In genomic region chr1:220826729-220827128, GRCh38 we compare ENCODE assay signal across 21 cellular contexts. TPM values are rescaled to one million over a fixed set of nuclear protein-coding genes. Genes with fewer than 3 reads are reported as not detected.
DNase-seq lines count a peak whose midpoint lies in the region; FAIRE-seq and TF ChIP-seq lines count a peak whose summit lies in the region.
"Had no signal": no experiment of that assay in that cellular context is flagged by ENCODE, and none has a peak within 500 bp of the region (broad histone marks: within the 10 kb centered on the region; RNA-seq: fewer than 3 reads in every experiment).

No MANE protein-coding gene starts in this region.

- TF ChIP-seq POLR2A in esophagus muscularis mucosa (IDR thresholded peaks at IDR 0.05; ENCODE audit: low read depth): no peak
- no peak for TF ChIP-seq POLR2A in breast epithelium (IDR thresholded peaks at IDR 0.05)

- CTCF ChIA-PET in AG04450 (lab: Charles Lee): no interaction called here
- CTCF ChIA-PET in HEK293 (lab: Yijun Ruan, JAX): no interaction called here

- peak overlapping the region; percentile 4 for H3K27ac Mint-ChIP-seq in type B pancreatic cell
- H3K27ac Mint-ChIP-seq: CD4-positive, CD25-positive, alpha-beta regulatory T cell; CD8-positive, alpha-beta T cell had no signal

- WGBS in esophagus muscularis mucosa: 95% methylated on average over 5 of the region's 5 CpGs
- WGBS in small intestine, 3 donors: 86 to 95% (median 94%) methylated on average over 5 of the region's 5 CpGs

- H3K36me3 ChIP-seq in HEK293 (ENCODE audit: control insufficient read depth in 2 of 2, insufficient read depth in 1 of 2, low read length in 2 of 2) (no peaks in the 10 kb centered on the region), esophagus muscularis mucosa (no peaks in the 10 kb centered on the region), breast epithelium (no peaks in the 10 kb centered on the region), small intestine (ENCODE audit: control insufficient read depth in 2 of 2, insufficient read depth in 2 of 2, low read length in 2 of 2) (no peaks in the 10 kb centered on the region)
- H3K36me3 ChIP-seq: HAP-1 had no signal

- H3K4me3 ChIP-seq in AG04450 (ENCODE audit: low read depth, low read length) (no peak overlapping the region), HEK293 (ENCODE audit: low read depth, low read length) (no peak overlapping the region), esophagus muscularis mucosa (no peak overlapping the region), breast epithelium (no peak overlapping the region), small intestine (ENCODE audit: low read depth in 1 of 2, low read length in 2 of 2) (no peak overlapping the region)
- H3K4me3 ChIP-seq: A549, HAP-1 had no signal

- H3K9me3 ChIP-seq in AG04450 (ENCODE audit: control insufficient read depth, insufficient read depth, low read length) (no peaks in the 10 kb centered on the region), HEK293 (ENCODE audit: control insufficient read depth, insufficient read depth, low read depth, low read length) (no peaks in the 10 kb centered on the region), esophagus muscularis mucosa (no peaks in the 10 kb centered on the region), breast epithelium (peaks cover 0 to 5% of the 10 kb centered on the region in 2 donors), small intestine (ENCODE audit: control insufficient read depth, low read depth) (no peaks in the 10 kb centered on the region)
- H3K9me3 ChIP-seq: A549, Caco-2, HAP-1 had no signal

- H3K27me3 ChIP-seq in AG04450 (ENCODE audit: control insufficient read depth, insufficient read depth, low read length): no peaks in the 10 kb centered on the region
- no peaks in the 10 kb centered on the region for H3K27me3 ChIP-seq in esophagus muscularis mucosa
- H3K27me3 ChIP-seq in breast epithelium: no peaks in the 10 kb centered on the region
- no peaks in the 10 kb centered on the region for H3K27me3 ChIP-seq in small intestine (ENCODE audit: control insufficient read depth in 2 of 2, insufficient read depth in 2 of 2, low read length in 2 of 2)

- no peak for TF ChIP-seq EP300 in esophagus muscularis mucosa (IDR thresholded peaks at IDR 0.05)

- DNase-seq in AG04450 (ENCODE audit: low read depth, low spot score) (no peak), esophagus muscularis mucosa (ENCODE audit: extremely low spot score) (peak; percentile 75), type B pancreatic cell (ENCODE audit: extremely low spot score, unreplicated experiment) (no peak), NCI-H774 (lab: John Stamatoyannopoulos, UW) (no peak), breast epithelium (ENCODE audit: low spot score in 2 of 2) (no peak), small intestine (no peak)
- DNase-seq: 8988T; ACHN; Caco-2; CD4-positive, CD25-positive, alpha-beta regulatory T cell; CD8-positive, alpha-beta T cell; DMS153; DND-41; GOT3 had no signal

- H3K27ac ChIP-seq in AG04450 (ENCODE audit: low read depth, low read length) (peak overlapping the region; percentile 4), HEK293 (ENCODE audit: extremely low read depth, low read depth, low read length) (no peak overlapping the region), esophagus muscularis mucosa (replicated peaks in 1 of 4) (no peak overlapping the region), breast epithelium (no peak overlapping the region), small intestine (ENCODE audit: low read depth in 1 of 2, low read length in 1 of 2) (no peak overlapping the region)
- H3K27ac ChIP-seq: A549, C4-2B had no signal

- peaks cover 7% of the 10 kb centered on the region for H3K4me1 Mint-ChIP-seq in type B pancreatic cell (ENCODE audit: unreplicated experiment)
- H3K4me1 Mint-ChIP-seq: CD4-positive, CD25-positive, alpha-beta regulatory T cell had no signal

- no peaks in the 10 kb centered on the region for H3K36me3 Mint-ChIP-seq in type B pancreatic cell
- H3K36me3 Mint-ChIP-seq: CD4-positive, CD25-positive, alpha-beta regulatory T cell; CD8-positive, alpha-beta T cell had no signal

- POLR2A ChIA-PET in AG04450 (lab: Yijun Ruan, JAX) (no interaction called here), HEK293 (lab: Yijun Ruan, JAX) (no interaction called here)

- H3K9me3 Mint-ChIP-seq in type B pancreatic cell: no peaks in the 10 kb centered on the region
- H3K9me3 Mint-ChIP-seq: CD4-positive, CD25-positive, alpha-beta regulatory T cell; CD8-positive, alpha-beta T cell had no signal

- H3K4me1 ChIP-seq in HEK293 (ENCODE audit: control insufficient read depth, insufficient read depth, low read length): peaks cover 7% of the 10 kb centered on the region; the same call in 1 of the 2 replicates
- H3K4me1 ChIP-seq in esophagus muscularis mucosa: peaks cover 16 to 69% (median 44%) of the 10 kb centered on the region in 4 donors
- no peaks in the 10 kb centered on the region for H3K4me1 ChIP-seq in breast epithelium
- peaks cover 0 to 4% of the 10 kb centered on the region in 2 donors for H3K4me1 ChIP-seq in small intestine (ENCODE audit: control insufficient read depth in 2 of 2, insufficient read depth in 1 of 2, low read depth in 1 of 2, low read length in 1 of 2)
- H3K4me1 ChIP-seq: Caco-2, HAP-1 had no signal

- FAIRE-seq in small intestine (lab: Jason Lieb, UNC): no peak
- FAIRE-seq: A549, G401.6, GM12892, H54 had no signal

- no peak for TF ChIP-seq CTCF in AG04450 (IDR thresholded peaks at IDR 0.05; ENCODE audit: low read depth, low read length)
- no peak for TF ChIP-seq CTCF in HEK293 (tag by site-specific recombination; IDR thresholded peaks at IDR 0.05)
- TF ChIP-seq CTCF in esophagus muscularis mucosa (IDR thresholded peaks at IDR 0.05): no peak
- TF ChIP-seq CTCF in type B pancreatic cell (conservative IDR thresholded peaks at IDR 0.05): no peak
- TF ChIP-seq CTCF in breast epithelium (IDR thresholded peaks at IDR 0.05): no peak

- no peak overlapping the region for H3K4me3 Mint-ChIP-seq in type B pancreatic cell
- H3K4me3 Mint-ChIP-seq: CD4-positive, CD25-positive, alpha-beta regulatory T cell; CD8-positive, alpha-beta T cell had no signal

- intact Hi-C loops in esophagus muscularis mucosa (cut with DNase I): no loop called here
- intact Hi-C loops in breast epithelium (cut with DNase I; ENCODE audit: low total_unique reads): no loop called here

- H3K27me3 Mint-ChIP-seq in type B pancreatic cell: peaks cover 21% of the 10 kb centered on the region
- H3K27me3 Mint-ChIP-seq: CD4-positive, CD25-positive, alpha-beta regulatory T cell had no signal

TF ChIP-seq in HEK293, 187 proteins besides CTCF, POLR2A, EP300 and RAD21:
- TF ChIP-seq INSM2 (tag by site-specific recombination; IDR thresholded peaks at IDR 0.05) (no peak), ZBTB11 (tag by site-specific recombination; conservative IDR thresholded peaks at IDR 0.05; ENCODE audit: low read depth) (peak; percentile 57)
TF ChIP-seq in HEK293: peak in this region for 1.

RNA-seq across cellular contexts. Expression of gene MTARC1, which starts 40.0 kb away (rescaled TPM):
- polyA plus RNA-seq in AG04450 (2011; rRNA removed): 2.1 and 2.6 TPM in 2 replicates
- polyA minus RNA-seq in AG04450 (2011; rRNA and poly(A)+ RNA removed): 1.1 and 2.0 TPM in 2 replicates
- 1 to 10 TPM; 4.2 to 6.6 (median 5.1) TPM for total RNA-seq in esophagus muscularis mucosa
- 11.3 and 18.0 TPM in 2 replicates for total RNA-seq in type B pancreatic cell (ENCODE audit: low replicate concordance)
- total RNA-seq in breast epithelium: 100 to 1,000 TPM in 1 of 3 donors, 10 to 100 TPM in 2; 32.1 to 133 (median 47.9) TPM
- polyA plus RNA-seq in small intestine: 10 to 100 TPM in 1 of 3 donors, 1 to 10 TPM in 2; 5.4 to 20.2 (median 8.7) TPM
- total RNA-seq: CD4-positive, CD25-positive, alpha-beta regulatory T cell; CD8-positive, alpha-beta T cell had no signal
- polyA plus RNA-seq: CD4-positive, CD25-positive, alpha-beta regulatory T cell had no signal

RNA-seq across cellular contexts. Expression of gene HLX, which starts 52.5 kb away (rescaled TPM):
- polyA plus RNA-seq in AG04450 (2011; rRNA removed) (3.7 TPM in 2 replicates), small intestine (1 to 10 TPM in 2 of 3 donors, under 1 TPM in 1; 0.45 to 6.8 (median 1.9) TPM)
- 2.6 and 7.2 TPM in 2 replicates for polyA minus RNA-seq in AG04450 (2011; rRNA and poly(A)+ RNA removed)
- total RNA-seq in esophagus muscularis mucosa (10 to 100 TPM in 3 of 4 donors, 1 to 10 TPM in 1; 8.7 to 27.3 (median 16.1) TPM), type B pancreatic cell (ENCODE audit: low replicate concordance) (0.64 and 2.3 TPM in 2 replicates), breast epithelium (10 to 100 TPM in 2 of 3 donors, 1 to 10 TPM in 1; 5.0 to 17.8 (median 15.1) TPM)
- total RNA-seq: Caco-2; CD8-positive, alpha-beta T cell had no signal
- polyA plus RNA-seq: CD4-positive, CD25-positive, alpha-beta regulatory T cell had no signal
